In genomic region chr7:131640686-131641085, GRCh38 we compare ENCODE assay signal across 1 cellular context.
TF ChIP-seq lines count a peak whose summit lies in the region.

No MANE protein-coding gene starts in this region.

TF ChIP-seq in H1, 55 proteins besides CTCF, POLR2A, EP300 and RAD21 (continued from another document):
- TF ChIP-seq TBP (IDR thresholded peaks at IDR 0.05; ENCODE audit: low read depth, low read length) (no peak), SUZ12 (IDR thresholded peaks at IDR 0.05; ENCODE audit: low read length) (no peak), POLR2AphosphoS5 (IDR thresholded peaks at IDR 0.05; ENCODE audit: low read depth, low read length) (no peak), CREB1 (IDR thresholded peaks at IDR 0.05) (no peak)
